ENCODE assay signal across 8 cellular contexts in the genomic region with DNA sequence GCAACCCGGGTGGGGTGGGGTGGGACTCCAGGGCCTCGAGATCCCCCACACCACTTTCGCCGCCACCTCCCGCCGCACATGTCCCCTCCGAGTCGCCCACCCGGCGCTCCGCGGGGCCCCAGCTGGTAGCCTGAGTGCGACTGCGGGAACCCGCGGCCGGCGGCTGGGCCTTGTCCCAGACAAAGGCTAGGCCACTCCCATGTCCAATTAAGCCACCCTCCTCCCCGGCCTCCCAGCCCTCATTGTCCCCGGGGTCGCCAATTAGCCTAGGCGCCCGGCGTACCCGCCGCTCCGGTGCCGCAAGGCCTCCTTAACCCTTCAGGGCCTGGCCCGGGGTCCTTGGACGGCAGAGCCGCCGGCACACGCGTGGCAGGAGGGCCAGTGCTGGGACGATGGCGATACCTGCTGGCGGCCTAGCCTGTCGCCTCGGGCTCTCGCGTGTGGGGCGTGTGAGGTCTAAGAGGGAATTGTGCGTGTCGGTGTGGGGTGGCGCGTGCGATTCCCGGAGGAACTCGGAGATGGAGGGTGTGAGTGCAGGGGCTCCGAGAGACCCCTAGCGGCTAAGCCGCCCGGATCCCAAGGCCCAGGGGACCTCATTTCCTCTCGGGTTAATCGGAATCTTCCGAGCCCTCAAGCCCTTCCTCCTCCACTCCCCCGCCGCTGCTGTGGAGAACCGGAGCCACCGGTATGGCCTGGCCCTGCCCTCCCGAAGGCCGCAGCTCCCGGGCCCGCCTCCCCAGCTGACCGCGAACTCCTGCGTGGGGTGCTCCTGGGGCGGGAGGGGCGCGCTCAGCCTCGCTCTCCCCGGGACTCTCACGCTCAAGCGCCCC. TPM values are rescaled to one million over a fixed set of nuclear protein-coding genes. Genes with fewer than 3 reads are reported as not detected.
DNase-seq lines count a peak whose midpoint lies in the region; ATAC-seq and TF ChIP-seq lines count a peak whose summit lies in the region.

No MANE protein-coding gene starts in this region.

- no TSS peak for BruUV-seq in Calu3 (replicated peaks; lab: Mats Ljungman, UMichigan)

- intact Hi-C loops in Calu3 (cut with micrococcal nuclease; ENCODE audit: unreplicated experiment) (no loop called here), tibial artery (cut with DNase I; ENCODE audit: low total_unique reads) (loop anchor here (5.0 to 10.0 kb wide), 4 partner anchors 423 to 734 kb away; a partner anchor contains a TSS)

- peaks cover 11% of the 10 kb centered on the region for H3K36me3 Mint-ChIP-seq in Calu3 (ENCODE audit: insufficient read depth, unreplicated experiment)

- peak overlapping the region; percentile 87 for H4K91ac ChIP-seq in mesenchymal stem cell (ENCODE audit: low read length)

- POLR2A ChIA-PET in SK-N-SH (lab: Yijun Ruan, JAX), result interaction anchor here (1.1 to 1.9 kb wide), 4 partner anchors 13 to 402 kb away, joined by 3 to 6 read pairs (median 4); no protein-coding TSS in a partner anchor

- H3K79me2 ChIP-seq in SK-N-SH (ENCODE audit: insufficient read depth), result peaks cover 22% of the 10 kb centered on the region
- H3K79me2 ChIP-seq in Karpas-422 (ENCODE audit: low read length), result no peaks in the 10 kb centered on the region

- peak overlapping the region; percentile 66 for H2BK5ac ChIP-seq in mesenchymal stem cell (ENCODE audit: low read depth, low read length, poor library complexity, severe bottlenecking)

- peak; percentile 38 for TF ChIP-seq RAD21 in SK-N-SH (IDR thresholded peaks at IDR 0.05; ENCODE audit: low read length)

- H3K36me3 ChIP-seq in H7 (replicated peaks; ENCODE audit: control insufficient read depth, insufficient read depth, low read length) (no peaks in the 10 kb centered on the region), SK-N-SH (replicated peaks in 1 of 2; ENCODE audit: control insufficient read depth in 1 of 2, insufficient read depth in 2 of 2, low read length in 1 of 2) (peaks cover 23 to 30% of the 10 kb centered on the region in 2 experiments), duodenal mucosa (ENCODE audit: control insufficient read depth in 1 of 2, insufficient read depth in 2 of 2, low read length in 2 of 2) (no peaks in the 10 kb centered on the region), mesenchymal stem cell (ENCODE audit: control insufficient read depth in 1 of 2, insufficient read depth in 2 of 2, low read depth in 1 of 2, low read length in 2 of 2) (peaks cover 0 to 23% of the 10 kb centered on the region in 2 experiments), tibial artery (peaks cover 9 to 14% (median 10%) of the 10 kb centered on the region in 3 donors), Karpas-422 (ENCODE audit: insufficient read depth, low read length) (no peaks in the 10 kb centered on the region)

- H3K27me3 Mint-ChIP-seq in Calu3 (ENCODE audit: unreplicated experiment), result no peaks in the 10 kb centered on the region

- H3K4ac ChIP-seq in mesenchymal stem cell (ENCODE audit: low read depth in 1 of 2, low read length in 2 of 2), result peak overlapping the region in 1 of 2 experiments; percentile 57

- peak overlapping the region; percentile 96 for H2BK15ac ChIP-seq in mesenchymal stem cell (ENCODE audit: low read depth, poor library complexity, severe bottlenecking)

- CTCF ChIA-PET in Calu3 (lab: Charles Lee) (interaction anchor here (1.0 to 2.7 kb wide), 3 partner anchors 164 to 203 kb away, joined by 3 to 13 read pairs (median 7); no protein-coding TSS in a partner anchor), SK-N-SH (lab: Yijun Ruan, JAX) (interaction anchor here (0.7 to 16.4 kb wide), 51 partner anchors 10 to 690 kb away, joined by 3 to 318 read pairs (median 6); a partner anchor contains a TSS)

- H2AK5ac ChIP-seq in mesenchymal stem cell (ENCODE audit: low read length, severe bottlenecking), result no peak overlapping the region

- peak overlapping the region; percentile 93 to 96 for H3K18ac ChIP-seq in mesenchymal stem cell (ENCODE audit: low read depth in 1 of 2, low read length in 2 of 2)

- 79% methylated on average over 63 of the region's 74 CpGs for WGBS in SK-N-SH (ENCODE audit: low lambda C conversion rate)
- WGBS in mesenchymal stem cell, result 3% methylated on average over 59 of the region's 74 CpGs

- peaks cover 15% of the 10 kb centered on the region for H4K20me1 ChIP-seq in SK-N-SH (ENCODE audit: insufficient read depth)
- H4K20me1 ChIP-seq in Karpas-422 (ENCODE audit: insufficient read depth, low read depth, low read length), result no peaks in the 10 kb centered on the region

- no peaks in the 10 kb centered on the region for H3K4me1 Mint-ChIP-seq in Calu3 (ENCODE audit: low read depth, unreplicated experiment)

- H3K9me3 ChIP-seq in SK-N-SH (no peaks in the 10 kb centered on the region), duodenal mucosa (ENCODE audit: control insufficient read depth in 1 of 2, low read length in 2 of 2) (no peaks in the 10 kb centered on the region), mesenchymal stem cell (ENCODE audit: control insufficient read depth, low read length) (no peaks in the 10 kb centered on the region), tibial artery (no peaks in the 10 kb centered on the region), Karpas-422 (ENCODE audit: low read length) (no peaks in the 10 kb centered on the region)

- no peaks in the 10 kb centered on the region for H3K9me2 ChIP-seq in SK-N-SH
- no peaks in the 10 kb centered on the region for H3K9me2 ChIP-seq in Karpas-422 (replicated peaks; ENCODE audit: insufficient read depth, low read length)

- H3K4me3 Mint-ChIP-seq in Calu3 (ENCODE audit: low read depth, unreplicated experiment), result peak overlapping the region; percentile 69

- H3K14ac ChIP-seq in mesenchymal stem cell (ENCODE audit: low read length in 2 of 2), result no peak overlapping the region

- H3K4me1 ChIP-seq in SK-N-SH (ENCODE audit: control insufficient read depth in 1 of 2, insufficient read depth in 2 of 2, low read depth in 1 of 2, low read length in 1 of 2), result peaks cover 4 to 51% of the 10 kb centered on the region in 2 experiments; a peak in 3 of 4 replicates
- H3K4me1 ChIP-seq in duodenal mucosa (ENCODE audit: control insufficient read depth in 1 of 2, insufficient read depth in 2 of 2, low read length in 2 of 2), result peaks cover 0 to 25% of the 10 kb centered on the region in 2 donors
- peaks cover 25% of the 10 kb centered on the region for H3K4me1 ChIP-seq in mesenchymal stem cell (ENCODE audit: control insufficient read depth, insufficient read depth, low read depth, low read length)
- H3K4me1 ChIP-seq in tibial artery, result peaks cover 0 to 76% (median 53%) of the 10 kb centered on the region in 4 donors
- H3K4me1 ChIP-seq in Karpas-422 (ENCODE audit: low read length), result peaks cover 5% of the 10 kb centered on the region

- H2AFZ ChIP-seq in SK-N-SH (ENCODE audit: low read depth) (peak overlapping the region; percentile 87; the same call in 1 of the 2 replicates), mesenchymal stem cell (ENCODE audit: low read depth, low read length) (peak overlapping the region; percentile 78), Karpas-422 (ENCODE audit: low read length) (no peak overlapping the region)

- H3K9ac ChIP-seq in SK-N-SH (peak overlapping the region; percentile 84), duodenal mucosa (ENCODE audit: low read depth in 1 of 2, low read length in 2 of 2) (peak overlapping the region; percentile 54), mesenchymal stem cell (ENCODE audit: low read length) (peak overlapping the region; percentile 90), Karpas-422 (ENCODE audit: low read length) (no peak overlapping the region)

- H3K23ac ChIP-seq in mesenchymal stem cell (ENCODE audit: low read length in 2 of 2), result peak overlapping the region in 1 of 2 experiments; percentile 51

- peaks cover 2% of the 10 kb centered on the region for H3K79me1 ChIP-seq in mesenchymal stem cell (replicated peaks; ENCODE audit: low read length, poor library complexity, severe bottlenecking)

- no peak for TF ChIP-seq EP300 in SK-N-SH (IDR thresholded peaks at IDR 0.05; ENCODE audit: borderline replicate concordance in 1 of 2, low read depth in 1 of 2, low read length in 1 of 2)

- H4K8ac ChIP-seq in mesenchymal stem cell (ENCODE audit: low read length), result peak overlapping the region; percentile 93

- TF ChIP-seq CTCF in Calu3 (IDR thresholded peaks at IDR 0.05; ENCODE audit: unreplicated experiment), result peak; percentile 13
- peak; percentile 34; the same call in 1 of the 2 replicates for TF ChIP-seq CTCF in SK-N-SH (IDR thresholded peaks at IDR 0.05)
- no peak for TF ChIP-seq CTCF in tibial artery (IDR thresholded peaks at IDR 0.05)

- peak overlapping the region; percentile 78 for H2BK120ac ChIP-seq in mesenchymal stem cell (ENCODE audit: low read depth, low read length)

- H3K4me3 ChIP-seq in H7 (ENCODE audit: insufficient read depth, low read depth, low read length), result peak overlapping the region; percentile 68
- peak overlapping the region; percentile 77 to 82 for H3K4me3 ChIP-seq in SK-N-SH (ENCODE audit: low read depth in 2 of 2, low read length in 1 of 2)
- H3K4me3 ChIP-seq in duodenal mucosa (ENCODE audit: low read depth in 1 of 2, low read length in 2 of 2), result peak overlapping the region; percentile 68 to 70
- H3K4me3 ChIP-seq in mesenchymal stem cell (ENCODE audit: insufficient read depth in 1 of 2, low read depth in 1 of 2, low read length in 2 of 2), result peak overlapping the region; percentile 62 to 83
- H3K4me3 ChIP-seq in tibial artery, result peak overlapping the region; percentile 66 to 74
- no peak overlapping the region for H3K4me3 ChIP-seq in Karpas-422 (ENCODE audit: low read length)

- no peaks in the 10 kb centered on the region for H3K9me3 Mint-ChIP-seq in Calu3 (ENCODE audit: low read depth, unreplicated experiment)

- H2BK12ac ChIP-seq in mesenchymal stem cell (ENCODE audit: low read length in 2 of 2), result peak overlapping the region; percentile 64 to 86

- H3K27me3 ChIP-seq in H7 (ENCODE audit: control insufficient read depth, insufficient read depth, low read length) (peaks cover 92% of the 10 kb centered on the region), SK-N-SH (ENCODE audit: insufficient read depth) (no peaks in the 10 kb centered on the region), duodenal mucosa (ENCODE audit: control insufficient read depth in 1 of 2, insufficient read depth in 2 of 2, low read length in 2 of 2) (peaks cover 45 to 48% of the 10 kb centered on the region in 2 donors), mesenchymal stem cell (ENCODE audit: control insufficient read depth in 1 of 2, insufficient read depth in 1 of 2, low read length in 2 of 2) (peaks cover 0 to 33% of the 10 kb centered on the region in 2 experiments), tibial artery (no peaks in the 10 kb centered on the region), Karpas-422 (ENCODE audit: low read length) (no peaks in the 10 kb centered on the region)

- ATAC-seq in HG03342 (IDR thresholded peaks at IDR 0.05; ENCODE audit: unreplicated experiment), result no peak

- no peak overlapping the region for H3K27ac Mint-ChIP-seq in Calu3 (ENCODE audit: unreplicated experiment)

- peaks cover 44% of the 10 kb centered on the region for H3F3A ChIP-seq in SK-N-SH (replicated peaks; ENCODE audit: insufficient read depth)

- peak overlapping the region; percentile 95 for H3K4me2 ChIP-seq in SK-N-SH
- peak overlapping the region; percentile 94 for H3K4me2 ChIP-seq in mesenchymal stem cell (ENCODE audit: low read length, poor library complexity, severe bottlenecking)
- H3K4me2 ChIP-seq in Karpas-422 (ENCODE audit: low read depth, low read length, poor library complexity, severe bottlenecking), result no peak overlapping the region

- H3K27ac ChIP-seq in SK-N-SH (ENCODE audit: low read depth in 2 of 2, low read length in 1 of 2) (peak overlapping the region; percentile 80 to 90), duodenal mucosa (ENCODE audit: low read depth, low read length) (peak overlapping the region; percentile 67), mesenchymal stem cell (ENCODE audit: low read length, poor library complexity, severe bottlenecking) (peak overlapping the region; percentile 88), tibial artery (peak overlapping the region; percentile 98), Karpas-422 (ENCODE audit: low read length) (no peak overlapping the region)

- peak; percentile 51 for DNase-seq in Calu3
- peak; percentile 88 for DNase-seq in H7
- DNase-seq in SK-N-SH, result peak; percentile 79
- peak; percentile 88 for DNase-seq in mesenchymal stem cell
- peak; percentile 54 to 87 for DNase-seq in tibial artery
- no peak for DNase-seq in Karpas-422

RNA-seq across cellular contexts. Expression of a gene that starts 11.7 kb away (rescaled TPM):
- total RNA-seq in Calu3 (2022), result 0.14 and 0.15 TPM in 2 replicates
- total RNA-seq in H7 (2014; rRNA removed; shearing (Covaris generic)), result not detected in 2 replicates
- 37.8 and 57.8 TPM in 2 replicates for polyA plus RNA-seq in SK-N-SH (2012; rRNA removed)
- 28.9 and 45.2 TPM in 2 replicates for polyA plus RNA-seq in SK-N-SH (2012; cell fraction: cytosol; rRNA removed)
- polyA plus RNA-seq in SK-N-SH (2012; cell fraction: nucleus; rRNA removed), result 179 and 233 TPM in 2 replicates
- 118 TPM for polyA plus RNA-seq in mesenchymal stem cell (2013, experiment 1 of 2)
- 123 TPM for polyA plus RNA-seq in mesenchymal stem cell (2013, experiment 2 of 2)
- total RNA-seq in Karpas-422 (2014; rRNA removed; shearing (Covaris generic); ENCODE audit: low replicate concordance), result 0.07 TPM in 1 of 2 replicates, not detected in the other

RNA-seq across cellular contexts. Expression of a gene that starts 40.9 kb away (rescaled TPM):
- not detected in 2 replicates for total RNA-seq in Calu3 (2022)
- not detected in 2 replicates for total RNA-seq in H7 (2014; rRNA removed; shearing (Covaris generic))
- 0.02 and 0.05 TPM in 2 replicates for polyA plus RNA-seq in SK-N-SH (2012; rRNA removed)
- polyA plus RNA-seq in SK-N-SH (2012; cell fraction: cytosol; rRNA removed), result 0.05 and 0.19 TPM in 2 replicates
- polyA plus RNA-seq in SK-N-SH (2012; cell fraction: nucleus; rRNA removed), result 0.45 and 0.75 TPM in 2 replicates
- not detected for polyA plus RNA-seq in mesenchymal stem cell (2013, experiment 1 of 2)
- not detected for polyA plus RNA-seq in mesenchymal stem cell (2013, experiment 2 of 2)
- total RNA-seq in Karpas-422 (2014; rRNA removed; shearing (Covaris generic); ENCODE audit: low replicate concordance), result not detected in 2 replicates

Comparison
In these comparisons a context has a peak if more than half of its experiments do, and no peak if none do; other contexts are left out.
1. CTCF ChIP-seq: peak in Calu3 (single experiment) and SK-N-SH (single experiment); none in tibial artery (0 of 2).